In the genomic region with DNA sequence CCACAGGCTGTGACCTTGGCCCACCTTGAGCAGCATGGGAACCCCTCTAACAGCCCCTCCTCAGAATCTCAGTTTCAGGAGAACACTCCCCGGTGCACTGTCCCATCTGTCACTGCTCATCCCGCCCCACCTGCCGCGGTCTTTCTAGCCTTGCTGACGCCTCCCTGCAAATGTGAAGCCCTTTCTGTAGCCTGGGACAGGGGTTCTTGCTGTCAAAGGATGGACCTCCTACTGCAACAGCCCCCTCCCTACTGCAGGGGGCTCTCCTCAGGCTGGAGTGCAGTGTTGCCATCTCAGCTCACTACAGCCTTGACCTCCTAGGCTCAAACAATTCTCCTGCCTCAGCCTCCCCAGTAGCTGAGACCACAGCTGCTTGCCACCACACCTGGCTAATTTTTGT, we compare ENCODE assay signal across 35 cellular contexts. TPM values are rescaled to one million over a fixed set of nuclear protein-coding genes. Genes with fewer than 3 reads are reported as not detected.
"Had no signal": no experiment of that assay in that cellular context is flagged by ENCODE, and none has a peak within 500 bp of the region (broad histone marks: within the 10 kb centered on the region; RNA-seq: fewer than 3 reads in every experiment).

No MANE protein-coding gene starts in this region.

- H3K4me1 ChIP-seq: pancreas, prostate gland had no signal

- ATAC-seq: activated naive CD8-positive, alpha-beta T cell treated with anti-CD3 and anti-CD28 coated beads, Interleukin-2, amount 50 U/mL, for 24 hours; heart right ventricle; left ventricle myocardium superior; naive thymus-derived CD4-positive, alpha-beta T cell; pancreas; stimulated activated memory B cell treated with anti-CD40 and anti-IgM and Interleukin-4, amounts not matched to agents 10 μg/mL and 1 μg/mL and 100 μg/mL, for 72 hours; stimulated activated naive CD8-positive, alpha-beta T cell treated with anti-CD3 and anti-CD28 coated beads, Interleukin-15, amount 100 ng/mL, for 72 hours had no signal

- H3K4me3 ChIP-seq: esophagus squamous epithelium, heart right ventricle, pancreas, prostate gland, smooth muscle cell, vagina had no signal

- H3K9me3 ChIP-seq: esophagus squamous epithelium, heart right ventricle, pancreas, prostate gland, vagina had no signal

- DNase-seq: activated CD4-positive, alpha-beta memory T cell treated with anti-CD3 and anti-CD28 coated beads, Interleukin-2, amount 10 ng/mL, durations not matched to agents 7 days and 5 days; activated CD4-positive, alpha-beta T cell treated with anti-CD3 and anti-CD28 coated beads, Interleukin-2, amount 10 ng/mL, durations not matched to agents 24 days and 14 days; activated CD4-positive, CD25-positive, alpha-beta regulatory T cell treated with anti-CD3 and anti-CD28 coated beads, Interleukin-2, amount 50 U/mL, for 72 hours; activated CD8-positive, alpha-beta memory T cell treated with anti-CD3 and anti-CD28 coated beads, Interleukin-2, amount 50 U/mL, for 48 hours; activated gamma-delta T cell; activated naive CD4-positive, alpha-beta T cell treated with anti-CD3 and anti-CD28 coated beads, Interleukin-2, amount 10 ng/mL, durations not matched to agents 7 days and 5 days; activated naive CD8-positive, alpha-beta T cell treated with anti-CD3 and anti-CD28 coated beads, Interleukin-2, amount 50 U/mL, for 24 hours; activated T-cell treated with anti-CD3 and anti-CD28 coated beads, Interleukin-2, amount 50 U/mL, for 24 hours; amygdala; central memory CD4-positive, alpha-beta T cell; esophagus squamous epithelium; foreskin melanocyte; heart right ventricle; left ventricle myocardium superior; naive thymus-derived CD4-positive, alpha-beta T cell; nucleus accumbens; retina; stimulated activated CD4-positive, alpha-beta T cell treated with anti-CD3 and anti-CD28 coated beads, Interleukin-1b, Interleukin-23, amount 100 ng/mL, for 48 hours; stimulated activated CD4-positive, alpha-beta T cell treated with anti-CD3 and anti-CD28 coated beads, Interleukin-4, amount 100 ng/mL, for 4 hours; stimulated activated CD8-positive, alpha-beta memory T cell treated with anti-CD3 and anti-CD28 coated beads, Interleukin-4, amount 100 ng/mL, for 48 hours; stimulated activated naive CD8-positive, alpha-beta T cell treated with anti-CD3 and anti-CD28 coated beads, Interleukin-15, amount 100 ng/mL, for 72 hours; substantia nigra; WERI-Rb-1 had no signal

- H3K27ac ChIP-seq: epithelial cell of prostate, esophagus squamous epithelium, heart right ventricle, pancreas, prostate gland, vagina, WERI-Rb-1 had no signal

- FAIRE-seq: islet of Langerhans, pancreas, TTC549 had no signal

- H3K36me3 ChIP-seq: esophagus squamous epithelium, heart right ventricle, pancreas, prostate gland, vagina, WERI-Rb-1 had no signal

- H3K4me2 ChIP-seq: smooth muscle cell had no signal

RNA-seq across cellular contexts. Expression of a gene that starts 20.0 kb away (rescaled TPM):
- total RNA-seq: activated CD4-positive, alpha-beta memory T cell treated with anti-CD3 and anti-CD28 coated beads, Interleukin-2, amount 10 ng/mL, durations not matched to agents 7 days and 5 days; activated CD4-positive, alpha-beta T cell treated with anti-CD3 and anti-CD28 coated beads, Interleukin-2, amount 10 ng/mL, durations not matched to agents 24 days and 14 days; esophagus squamous epithelium; glomerular endothelial cell; heart right ventricle; left ventricle myocardium superior; lung microvascular endothelial cell; naive thymus-derived CD4-positive, alpha-beta T cell; pancreas; prostate gland; smooth muscle cell; T-helper 1 cell treated with Interleukin-12 subunit alpha and Interleukin-12 subunit beta and Interleukin-4 antibody, amounts not matched to agents 30 ng/mL and 1 ng/mL, for 36 hours; vagina had no signal
- polyA plus RNA-seq: heart right ventricle; naive thymus-derived CD4-positive, alpha-beta T cell; neural cell; pancreas; smooth muscle cell had no signal

RNA-seq across cellular contexts. Expression of a gene that starts 36.4 kb away (rescaled TPM):
- total RNA-seq: activated CD4-positive, alpha-beta memory T cell treated with anti-CD3 and anti-CD28 coated beads, Interleukin-2, amount 10 ng/mL, durations not matched to agents 7 days and 5 days; activated CD4-positive, alpha-beta T cell treated with anti-CD3 and anti-CD28 coated beads, Interleukin-2, amount 10 ng/mL, durations not matched to agents 24 days and 14 days; esophagus squamous epithelium; glomerular endothelial cell; heart right ventricle; left ventricle myocardium superior; lung microvascular endothelial cell; naive thymus-derived CD4-positive, alpha-beta T cell; pancreas; prostate gland; smooth muscle cell; T-helper 1 cell treated with Interleukin-12 subunit alpha and Interleukin-12 subunit beta and Interleukin-4 antibody, amounts not matched to agents 30 ng/mL and 1 ng/mL, for 36 hours; vagina had no signal
- polyA plus RNA-seq: heart right ventricle; naive thymus-derived CD4-positive, alpha-beta T cell; neural cell; pancreas; smooth muscle cell had no signal
